8 cellular contexts compared by ENCODE assay signal in the genomic region with DNA sequence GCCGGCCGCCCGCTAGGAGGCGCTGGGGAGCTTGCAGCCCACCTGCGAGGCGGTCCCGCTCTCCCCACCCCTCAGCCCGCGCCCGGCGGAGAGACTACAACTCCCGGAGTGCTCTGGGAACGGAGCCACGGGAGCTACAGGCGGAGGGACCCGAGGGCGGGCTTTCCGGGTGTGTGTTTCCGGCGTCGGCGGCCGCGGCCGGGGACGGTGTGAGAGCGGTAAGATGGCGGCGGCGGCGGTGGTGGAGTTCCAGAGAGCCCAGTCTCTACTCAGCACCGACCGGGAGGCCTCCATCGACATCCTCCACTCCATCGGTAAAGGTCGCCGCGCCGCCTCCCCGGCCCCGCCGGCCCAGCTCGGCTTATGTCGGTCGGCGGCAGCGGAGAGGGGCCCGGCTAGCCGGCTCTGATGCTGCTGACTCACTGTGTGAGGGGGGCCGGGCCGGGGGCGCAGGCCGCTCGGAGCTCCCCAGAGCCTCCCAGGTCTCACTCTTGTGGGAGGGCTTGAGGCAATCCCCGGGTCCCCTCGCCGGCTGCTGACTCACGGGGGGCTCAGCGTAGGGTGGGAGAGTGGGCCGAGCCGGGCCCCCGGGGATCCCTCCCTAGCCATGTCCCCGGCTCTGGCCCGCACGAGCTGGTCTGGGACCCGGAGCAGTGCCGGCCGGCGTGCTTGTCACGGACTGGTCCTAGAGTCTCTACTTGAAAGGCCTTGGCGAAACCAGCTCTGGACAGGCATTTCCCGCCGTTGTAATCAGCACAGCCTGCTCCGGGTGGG. TPM values are rescaled to one million over a fixed set of nuclear protein-coding genes. Genes with fewer than 3 reads are reported as not detected.
A peak's percentile ranks its signal among the peaks of the same experiment; 100 is the strongest.
DNase-seq lines count a peak whose midpoint lies in the region; ATAC-seq and TF ChIP-seq lines count a peak whose summit lies in the region.

Gene PSMD11 (plus strand): TSS at position 210 of the 774 bp plus-strand sequence. CDS start 14 bp downstream, at position 224.

- intact Hi-C loops in cardiac septum (cut with DNase I): no loop called here

- H3K27ac Mint-ChIP-seq in T-cell (peak within 1 kb of the TSS; percentile 75 to 81), type B pancreatic cell (peak within 1 kb of the TSS; percentile 85)

- ATAC-seq in HG02798 (IDR thresholded peaks at IDR 0.05; ENCODE audit: poor library complexity, unreplicated experiment) (peak; percentile 97), T-cell (replicated peaks in 1 of 4) (peak; percentile 97 to 98 (median 98))

- peaks cover 20% of the 10 kb centered on the region for H3K36me3 Mint-ChIP-seq in T-cell
- H3K36me3 Mint-ChIP-seq in type B pancreatic cell: peaks cover 11% of the 10 kb centered on the region

- peak within 1 kb of the TSS; percentile 87 to 93 (median 90) for H3K4me3 Mint-ChIP-seq in T-cell
- peak within 1 kb of the TSS; percentile 92 for H3K4me3 Mint-ChIP-seq in type B pancreatic cell

- DNase-seq in NCI-H1436 (lab: John Stamatoyannopoulos, UW) (peak; percentile 100), T-cell (peak; percentile 97 to 99 (median 99)), cardiac septum (ENCODE audit: low spot score) (peak; percentile 98), pons (ENCODE audit: low spot score) (peak; percentile 95), type B pancreatic cell (ENCODE audit: extremely low spot score, unreplicated experiment) (peak; percentile 99)

- H3K9me3 Mint-ChIP-seq in T-cell (no peaks in the 10 kb centered on the region), type B pancreatic cell (no peaks in the 10 kb centered on the region)

- peaks cover 31 to 42% (median 37%) of the 10 kb centered on the region in 3 donors for H3K4me1 Mint-ChIP-seq in T-cell
- peaks cover 18% of the 10 kb centered on the region for H3K4me1 Mint-ChIP-seq in type B pancreatic cell (ENCODE audit: unreplicated experiment)

- TF ChIP-seq CTCF in GM12875 (IDR thresholded peaks at IDR 0.05; ENCODE audit: borderline replicate concordance, insufficient read depth, low read depth, low read length): peak; percentile 96
- TF ChIP-seq CTCF in type B pancreatic cell (conservative IDR thresholded peaks at IDR 0.05): peak; percentile 99

- H3K27ac ChIP-seq in adipose tissue (ENCODE audit: low read depth, low read length): no peak within 1 kb of the TSS

- CTCF ChIA-PET in T-cell (lab: Charles Lee): interaction anchor here (0.6 to 6.5 kb wide), 19 partner anchors 13 to 509 kb away, joined by 3 to 63 read pairs (median 3); partner anchors contain the start of genes CDK5R1 (in 1 of the 2) and MYO1D (in 1 of the 2)

- POLR2A ChIA-PET in T-cell (lab: Charles Lee): interaction anchor here (0.6 to 1.2 kb wide), 4 partner anchors 19 to 561 kb away, joined by 3 to 7 read pairs (median 3); no protein-coding TSS in a partner anchor

- peak within 1 kb of the TSS; percentile 92 for H3K4me3 ChIP-seq in GM12875 (ENCODE audit: low read depth, low read length)

- H3K27me3 Mint-ChIP-seq in T-cell: no peaks in the 10 kb centered on the region
- peaks cover 23% of the 10 kb centered on the region for H3K27me3 Mint-ChIP-seq in type B pancreatic cell

- WGBS in adipose tissue, 3 donors: 0 to 1% (median 0%) methylated on average over 60 to 74 of the region's 74 CpGs

RNA-seq across cellular contexts. Expression of gene PSMD11, which starts in this region (rescaled TPM):
- total RNA-seq in T-cell: 10 to 100 TPM; 56.3 to 72.8 (median 62.9) TPM
- polyA plus RNA-seq in adipose tissue: 10 to 100 TPM; 17.3 to 50.4 (median 38.0) TPM
- total RNA-seq in cardiac septum: 81.7 TPM
- 109 and 117 TPM in 2 replicates for total RNA-seq in type B pancreatic cell (ENCODE audit: low replicate concordance)
